In genomic region chr9:36147441-36148175, GRCh38 we compare ENCODE assay signal across 14 cellular contexts. TPM values are rescaled to one million over a fixed set of nuclear protein-coding genes. Genes with fewer than 3 reads are reported as not detected.
DNase-seq lines count a peak whose midpoint lies in the region; ATAC-seq and TF ChIP-seq lines count a peak whose summit lies in the region.
"Had no signal": no experiment of that assay in that cellular context is flagged by ENCODE, and none has a peak within 500 bp of the region (broad histone marks: within the 10 kb centered on the region; RNA-seq: fewer than 3 reads in every experiment).

No MANE protein-coding gene starts in this region.

- peak overlapping the region; percentile 50 for H3K27ac ChIP-seq in CD4-positive, CD25-positive, alpha-beta regulatory T cell (ENCODE audit: insufficient read depth, low read length, poor library complexity, severe bottlenecking)
- H3K27ac ChIP-seq in KMS-11 (peak overlapping the region; percentile 66), sigmoid colon (peak overlapping the region; percentile 86 to 99 (median 90)), neural progenitor cell (no peak overlapping the region)

- H2AFZ ChIP-seq in KMS-11 (ENCODE audit: low read depth), result no peak overlapping the region
- no peak overlapping the region for H2AFZ ChIP-seq in neural progenitor cell (replicated peaks)

- peaks cover 50% of the 10 kb centered on the region for H3K36me3 Mint-ChIP-seq in CD4-positive, CD25-positive, alpha-beta regulatory T cell
- H3K36me3 Mint-ChIP-seq in endothelial cell (ENCODE audit: low read depth, unreplicated experiment), result peaks cover 22% of the 10 kb centered on the region
- peaks cover 7% of the 10 kb centered on the region for H3K36me3 Mint-ChIP-seq in neural progenitor cell

- no peaks in the 10 kb centered on the region for H3K27me3 Mint-ChIP-seq in CD4-positive, CD25-positive, alpha-beta regulatory T cell
- peaks cover 18% of the 10 kb centered on the region for H3K27me3 Mint-ChIP-seq in endothelial cell (ENCODE audit: unreplicated experiment)
- no peaks in the 10 kb centered on the region for H3K27me3 Mint-ChIP-seq in neural progenitor cell (ENCODE audit: insufficient read depth, low read depth)

- H3K9me3 ChIP-seq in CD4-positive, CD25-positive, alpha-beta regulatory T cell (ENCODE audit: control insufficient read depth in 2 of 2, low read length in 2 of 2), result peaks cover 5 to 6% of the 10 kb centered on the region in 2 experiments
- no peaks in the 10 kb centered on the region for H3K9me3 ChIP-seq in sigmoid colon
- H3K9me3 ChIP-seq in neural progenitor cell (ENCODE audit: low read depth), result no peaks in the 10 kb centered on the region
- H3K9me3 ChIP-seq: mucosa of descending colon had no signal

- WGBS in sigmoid colon, 2 donors, result 92 to 94% methylated on average over 14 of the region's 14 CpGs

- DNase-seq in CD4-positive, CD25-positive, alpha-beta regulatory T cell, result no peak
- no peak for DNase-seq in endothelial cell (ENCODE audit: low spot score)
- DNase-seq in sigmoid colon, result no peak
- DNase-seq in NCI-H1092 treated with DMSO at 0.1 percent for 48 hours (lab: John Stamatoyannopoulos, UW), result no peak
- no peak for DNase-seq in NCI-H146 treated with DMSO at 0.1 percent for 48 hours (lab: John Stamatoyannopoulos, UW; ENCODE audit: unreplicated experiment)
- DNase-seq in neural progenitor cell (ENCODE audit: low spot score), result no peak
- DNase-seq: amniotic stem cell; mucosa of descending colon; NCI-H1694 treated with DMSO at 0.1 percent for 48 hours; NCI-H526 treated with DMSO at 0.1 percent for 48 hours; stimulated activated CD4-positive, alpha-beta T cell treated with anti-CD3 and anti-CD28 coated beads, Interleukin-4, amount 100 ng/mL, for 24 hours; stimulated activated naive CD4-positive, alpha-beta T cell had no signal

- H3K9me3 Mint-ChIP-seq in CD4-positive, CD25-positive, alpha-beta regulatory T cell, result peaks cover 0 to 13% (median 5%) of the 10 kb centered on the region in 7 donors
- H3K9me3 Mint-ChIP-seq in endothelial cell (ENCODE audit: unreplicated experiment) (peaks cover 5% of the 10 kb centered on the region), neural progenitor cell (peaks cover 9% of the 10 kb centered on the region)

- H3K4me2 ChIP-seq in KMS-11, result peak overlapping the region; percentile 32; the same call in 1 of the 2 replicates
- no peak overlapping the region for H3K4me2 ChIP-seq in neural progenitor cell

- H3K36me3 ChIP-seq in CD4-positive, CD25-positive, alpha-beta regulatory T cell (ENCODE audit: control insufficient read depth, insufficient read depth, low read length), result peaks cover 9% of the 10 kb centered on the region
- H3K36me3 ChIP-seq in KMS-11 (ENCODE audit: insufficient read depth) (no peaks in the 10 kb centered on the region), sigmoid colon (peaks cover 0 to 22% (median 7%) of the 10 kb centered on the region in 4 donors), neural progenitor cell (no peaks in the 10 kb centered on the region)

- TF ChIP-seq POLR2A in sigmoid colon (IDR thresholded peaks at IDR 0.05), result no peak

- no peak for ATAC-seq in CD4-positive, CD25-positive, alpha-beta regulatory T cell (ENCODE audit: low read depth in 2 of 2)
- ATAC-seq in HG03097 (IDR thresholded peaks at IDR 0.05; ENCODE audit: low FRiP score, unreplicated experiment), result no peak

- H4K20me1 ChIP-seq in KMS-11 (ENCODE audit: insufficient read depth) (no peaks in the 10 kb centered on the region), neural progenitor cell (ENCODE audit: low read depth) (no peaks in the 10 kb centered on the region)

- H3K4me1 Mint-ChIP-seq in CD4-positive, CD25-positive, alpha-beta regulatory T cell, result peaks cover 27 to 93% (median 76%) of the 10 kb centered on the region in 4 donors
- H3K4me1 Mint-ChIP-seq in endothelial cell (ENCODE audit: unreplicated experiment), result peaks cover 20% of the 10 kb centered on the region
- H3K4me1 Mint-ChIP-seq in neural progenitor cell, result peaks cover 2% of the 10 kb centered on the region

- TF ChIP-seq CTCF in KMS-11 (conservative IDR thresholded peaks at IDR 0.05; ENCODE audit: low read depth, low read length) (no peak), endothelial cell (IDR thresholded peaks at IDR 0.05; ENCODE audit: unreplicated experiment) (no peak), sigmoid colon (IDR thresholded peaks at IDR 0.05) (no peak), neural progenitor cell (IDR thresholded peaks at IDR 0.05) (no peak)

- peak overlapping the region; percentile 50 to 70 (median 64) for H3K4me3 Mint-ChIP-seq in CD4-positive, CD25-positive, alpha-beta regulatory T cell
- H3K4me3 Mint-ChIP-seq in endothelial cell (ENCODE audit: unreplicated experiment) (peak overlapping the region; percentile 79), neural progenitor cell (no peak overlapping the region)

- H3K27me3 ChIP-seq in CD4-positive, CD25-positive, alpha-beta regulatory T cell (ENCODE audit: control insufficient read depth, insufficient read depth, low read length), result no peaks in the 10 kb centered on the region
- H3K27me3 ChIP-seq in KMS-11 (ENCODE audit: insufficient read depth, low read depth), result no peaks in the 10 kb centered on the region
- no peaks in the 10 kb centered on the region for H3K27me3 ChIP-seq in sigmoid colon
- no peaks in the 10 kb centered on the region for H3K27me3 ChIP-seq in neural progenitor cell

- H3K27ac Mint-ChIP-seq in CD4-positive, CD25-positive, alpha-beta regulatory T cell, result peak overlapping the region; percentile 94 to 99 (median 96)
- H3K27ac Mint-ChIP-seq in endothelial cell (ENCODE audit: unreplicated experiment) (no peak overlapping the region), neural progenitor cell (no peak overlapping the region)

- H3F3A ChIP-seq in neural progenitor cell (ENCODE audit: low read depth), result no peaks in the 10 kb centered on the region

- intact Hi-C loops in sigmoid colon (cut with DNase I), result loop anchor here (2.0 kb wide), 1 partner anchor 15 kb away; no protein-coding TSS in a partner anchor

- no peaks in the 10 kb centered on the region for H3K79me2 ChIP-seq in KMS-11 (ENCODE audit: insufficient read depth, low read depth)
- no peaks in the 10 kb centered on the region for H3K79me2 ChIP-seq in neural progenitor cell (ENCODE audit: low read depth)

- H3K9ac ChIP-seq in KMS-11 (no peak overlapping the region), neural progenitor cell (no peak overlapping the region)

- no peak for TF ChIP-seq EP300 in sigmoid colon (IDR thresholded peaks at IDR 0.05)

- H3K4me3 ChIP-seq in CD4-positive, CD25-positive, alpha-beta regulatory T cell (ENCODE audit: low read depth, low read length), result no peak overlapping the region
- H3K4me3 ChIP-seq in KMS-11 (IDR thresholded peaks at IDR 0.05; ENCODE audit: insufficient read depth, low read depth, low read length) (no peak overlapping the region), sigmoid colon (no peak overlapping the region), neural progenitor cell (no peak overlapping the region)
- H3K4me3 ChIP-seq: mucosa of descending colon had no signal

- H3K4me1 ChIP-seq in CD4-positive, CD25-positive, alpha-beta regulatory T cell (ENCODE audit: control insufficient read depth, insufficient read depth, low read length, poor library complexity, severe bottlenecking), result peaks cover 91% of the 10 kb centered on the region
- H3K4me1 ChIP-seq in KMS-11 (ENCODE audit: low read depth, poor library complexity, severe bottlenecking), result peaks cover 54% of the 10 kb centered on the region
- H3K4me1 ChIP-seq in sigmoid colon, result peaks cover 0 to 87% (median 80%) of the 10 kb centered on the region in 4 donors
- no peaks in the 10 kb centered on the region for H3K4me1 ChIP-seq in neural progenitor cell

RNA-seq across cellular contexts. Expression of gene GLIPR2, which starts 11.1 kb away (rescaled TPM):
- total RNA-seq in CD4-positive, CD25-positive, alpha-beta regulatory T cell, result 55.7 TPM
- polyA plus RNA-seq in CD4-positive, CD25-positive, alpha-beta regulatory T cell, result 100 to 1,000 TPM; 106 to 175 (median 139) TPM
- total RNA-seq in endothelial cell (ENCODE audit: unreplicated experiment) (6.3 TPM), sigmoid colon (10 to 100 TPM; 57.3 to 90.6 (median 77.6) TPM), neural progenitor cell (ENCODE audit: low replicate concordance) (12.4 and 17.4 TPM in 2 replicates)
- 10 to 100 TPM; 29.8 to 42.0 (median 32.5) TPM for polyA plus RNA-seq in sigmoid colon

RNA-seq across cellular contexts. Expression of gene CCIN, which starts 21.6 kb away (rescaled TPM):
- 1.4 TPM for total RNA-seq in CD4-positive, CD25-positive, alpha-beta regulatory T cell
- polyA plus RNA-seq in CD4-positive, CD25-positive, alpha-beta regulatory T cell, result under 1 TPM in 1 of 4 donors, not detected in 3; 0.38 TPM
- total RNA-seq in endothelial cell (ENCODE audit: unreplicated experiment) (not detected), sigmoid colon (1 to 10 TPM in 1 of 4 donors, under 1 TPM in 2, not detected in 1; 0.71 to 2.5 (median 0.95) TPM), neural progenitor cell (ENCODE audit: low replicate concordance) (not detected in 2 replicates)
- under 1 TPM in 1 of 3 donors, not detected in 2; 0.07 TPM for polyA plus RNA-seq in sigmoid colon

RNA-seq across cellular contexts. Expression of gene CLTA, which starts 43.1 kb away (rescaled TPM):
- 46.7 TPM for total RNA-seq in CD4-positive, CD25-positive, alpha-beta regulatory T cell
- polyA plus RNA-seq in CD4-positive, CD25-positive, alpha-beta regulatory T cell, result 100 to 1,000 TPM; 152 to 175 (median 168) TPM
- total RNA-seq in endothelial cell (ENCODE audit: unreplicated experiment) (330 TPM), sigmoid colon (100 to 1,000 TPM; 151 to 176 (median 169) TPM), neural progenitor cell (ENCODE audit: low replicate concordance) (199 and 203 TPM in 2 replicates)
- 100 to 1,000 TPM; 293 to 299 (median 295) TPM for polyA plus RNA-seq in sigmoid colon

Comparison
In these comparisons a context has a peak if more than half of its experiments do, and no peak if none do; other contexts are left out.
1. H3K27ac Mint-ChIP-seq: peak in CD4-positive, CD25-positive, alpha-beta regulatory T cell (3 of 3); none in endothelial cell (single experiment) and neural progenitor cell (single experiment).